Comparison of ENCODE assay signal across 23 cellular contexts in the genomic region with DNA sequence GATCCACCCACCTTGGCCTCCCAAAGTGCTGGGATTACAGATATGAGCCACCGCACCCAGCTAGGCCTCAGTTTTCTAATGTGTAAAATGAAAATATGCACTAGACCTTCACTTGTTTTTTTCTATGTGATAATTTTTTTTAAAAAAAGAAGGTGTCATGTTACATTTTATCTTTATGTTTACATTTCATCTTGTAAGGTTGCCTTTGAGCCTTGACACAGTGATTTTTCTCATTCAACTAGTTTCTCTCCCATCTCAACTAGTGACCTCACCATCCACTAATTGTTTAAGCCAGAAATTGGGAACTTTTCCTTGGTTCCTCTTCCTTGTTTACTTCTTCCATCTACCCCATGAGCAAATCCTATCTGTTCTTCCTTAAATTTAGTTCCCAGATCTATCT. TPM values are rescaled to one million over a fixed set of nuclear protein-coding genes. Genes with fewer than 3 reads are reported as not detected.
DNase-seq lines count a peak whose midpoint lies in the region; ATAC-seq, FAIRE-seq and TF ChIP-seq lines count a peak whose summit lies in the region.
"Had no signal": no experiment of that assay in that cellular context is flagged by ENCODE, and none has a peak within 500 bp of the region (broad histone marks: within the 10 kb centered on the region; RNA-seq: fewer than 3 reads in every experiment).

No MANE protein-coding gene starts in this region.

- no peak overlapping the region for H3K4me3 Mint-ChIP-seq in astrocyte (ENCODE audit: unreplicated experiment)
- H3K4me3 Mint-ChIP-seq in immature natural killer cell: no peak overlapping the region
- H3K4me3 Mint-ChIP-seq: activated naive CD4-positive, alpha-beta T cell treated with anti-CD3 and anti-CD28 coated beads for 36 hours; nephron; stimulated activated naive CD8-positive, alpha-beta T cell treated with anti-CD3 and anti-CD28 coated beads, Interleukin-15, amount 100 ng/mL, for 72 hours had no signal

- peaks cover 5% of the 10 kb centered on the region for H3K9me1 ChIP-seq in IMR-90 (ENCODE audit: insufficient read depth, low read length)

- H3K56ac ChIP-seq in IMR-90 (ENCODE audit: extremely low read depth, insufficient read depth, low read length): no peak overlapping the region

- no peak overlapping the region for H2AK9ac ChIP-seq in IMR-90 (replicated peaks; ENCODE audit: low read depth, low read length, poor library complexity)

- no peak overlapping the region for H4K91ac ChIP-seq in IMR-90 (ENCODE audit: insufficient read depth, low read depth, low read length)

- peak overlapping the region; percentile 54; the same call in 1 of the 2 replicates for H3K4ac ChIP-seq in IMR-90 (ENCODE audit: low read depth, low read length)

- intact Hi-C loops in IMR-90 (cut with micrococcal nuclease): no loop called here
- intact Hi-C loops in heart right ventricle (cut with DNase I): no loop called here

- H3K79me2 ChIP-seq in astrocyte (ENCODE audit: insufficient read depth, low read length): no peaks in the 10 kb centered on the region

- H3K27me3 ChIP-seq in IMR-90 (ENCODE audit: control insufficient read depth, insufficient read depth, low read length) (no peaks in the 10 kb centered on the region), astrocyte (ENCODE audit: insufficient read depth, low read length) (no peaks in the 10 kb centered on the region), heart right ventricle (no peaks in the 10 kb centered on the region)
- H3K27me3 ChIP-seq: BLaER1 treated with 17β-estradiol and CSF1 and Interleukin-3, amounts not matched to agents 10 nM and 100 nM; colonic mucosa; transverse colon had no signal

- no peak for TF ChIP-seq POLR2A in IMR-90 (IDR thresholded peaks at IDR 0.05; ENCODE audit: low read depth, low read length)

- dilution Hi-C loops in IMR-90 (cut with HindIII; ENCODE audit: low sequenced_read_pairs, unreplicated experiment): no loop called here

- no CpG with 5 or more reads among the region's 1 CpG for WGBS in IMR-90 (ENCODE audit: extremely low coverage in 2 of 2, insufficient read length in 1 of 2), 2 experiments
- 87 to 98% methylated on average over 1 of the region's 1 CpG for WGBS in heart right ventricle, 2 donors

- peak overlapping the region; percentile 55 for H3K14ac ChIP-seq in IMR-90 (replicated peaks; ENCODE audit: low read depth, low read length)

- H4K20me1 ChIP-seq in IMR-90 (ENCODE audit: insufficient read depth, low read length) (no peaks in the 10 kb centered on the region), astrocyte (ENCODE audit: insufficient read depth, low read length) (no peaks in the 10 kb centered on the region)
- H4K20me1 ChIP-seq: BLaER1 treated with 17β-estradiol and CSF1 and Interleukin-3, amounts not matched to agents 10 nM and 100 nM had no signal

- no peak overlapping the region for H3K9ac ChIP-seq in IMR-90 (ENCODE audit: low read depth, low read length)
- no peak overlapping the region for H3K9ac ChIP-seq in astrocyte (ENCODE audit: low read length)
- H3K9ac ChIP-seq: BLaER1 treated with 17β-estradiol and CSF1 and Interleukin-3, amounts not matched to agents 10 nM and 100 nM had no signal

- no peaks in the 10 kb centered on the region; the same call in 1 of the 2 replicates for H3K4me1 ChIP-seq in IMR-90 (ENCODE audit: control insufficient read depth, insufficient read depth, low read length)
- peaks cover 13% of the 10 kb centered on the region for H3K4me1 ChIP-seq in astrocyte (ENCODE audit: insufficient read depth, low read length)
- no peaks in the 10 kb centered on the region for H3K4me1 ChIP-seq in heart right ventricle
- H3K4me1 ChIP-seq: colonic mucosa had no signal

- no peak overlapping the region for H2AK5ac ChIP-seq in IMR-90 (ENCODE audit: low read depth, low read length)

- no peak for FAIRE-seq in astrocyte (lab: Jason Lieb, UNC)
- FAIRE-seq: D721Med, H54, HTR-8/SVneo had no signal

- peak overlapping the region; percentile 39; the same call in 1 of the 2 replicates for H4K5ac ChIP-seq in IMR-90 (ENCODE audit: low read depth, low read length)

- TF ChIP-seq RAD21 in IMR-90 (IDR thresholded peaks at IDR 0.05; ENCODE audit: low read length): no peak

- in situ Hi-C loops in IMR-90 (cut with MboI; ENCODE audit: low sequenced_read_pairs): no loop called here

- POLR2A ChIA-PET in IMR-90 (lab: Charles Lee; ENCODE audit: unreplicated experiment): no interaction called here

- H3K27ac Mint-ChIP-seq in astrocyte (ENCODE audit: unreplicated experiment) (no peak overlapping the region), immature natural killer cell (no peak overlapping the region)
- H3K27ac Mint-ChIP-seq: activated naive CD4-positive, alpha-beta T cell treated with anti-CD3 and anti-CD28 coated beads for 36 hours; nephron; stimulated activated naive CD8-positive, alpha-beta T cell treated with anti-CD3 and anti-CD28 coated beads, Interleukin-15, amount 100 ng/mL, for 72 hours had no signal

- H2BK15ac ChIP-seq in IMR-90 (ENCODE audit: low read depth, low read length): peak overlapping the region; percentile 28; the same call in 1 of the 3 replicates

- H3K27ac ChIP-seq in IMR-90 (ENCODE audit: insufficient read depth, low read length): peak overlapping the region; percentile 56; the same call in 1 of the 2 replicates
- H3K27ac ChIP-seq in astrocyte (ENCODE audit: low read depth, low read length): peak overlapping the region; percentile 22
- no peak overlapping the region for H3K27ac ChIP-seq in heart right ventricle
- H3K27ac ChIP-seq: BLaER1 treated with 17β-estradiol and CSF1 and Interleukin-3, amounts not matched to agents 10 nM and 100 nM; colonic mucosa; transverse colon had no signal

- no peaks in the 10 kb centered on the region for H3K36me3 ChIP-seq in IMR-90 (ENCODE audit: control insufficient read depth, insufficient read depth, low read length)
- no peaks in the 10 kb centered on the region for H3K36me3 ChIP-seq in astrocyte (ENCODE audit: insufficient read depth, low read length)
- H3K36me3 ChIP-seq in heart right ventricle: no peaks in the 10 kb centered on the region
- H3K36me3 ChIP-seq: BLaER1 treated with 17β-estradiol and CSF1 and Interleukin-3, amounts not matched to agents 10 nM and 100 nM; colonic mucosa; transverse colon had no signal

- no peaks in the 10 kb centered on the region for H3K36me3 Mint-ChIP-seq in astrocyte (ENCODE audit: low read depth, unreplicated experiment)
- H3K36me3 Mint-ChIP-seq in immature natural killer cell: no peaks in the 10 kb centered on the region

- no peak overlapping the region for H3K4me2 ChIP-seq in IMR-90 (ENCODE audit: low read depth, low read length)
- H3K4me2 ChIP-seq in astrocyte (ENCODE audit: low read length): peak overlapping the region; percentile 57
- H3K4me2 ChIP-seq: BLaER1 treated with 17β-estradiol and CSF1 and Interleukin-3, amounts not matched to agents 10 nM and 100 nM had no signal

- no TSS peak for BruUV-seq in IMR-90 (replicated peaks; lab: Mats Ljungman, UMichigan)

- H3K27me3 Mint-ChIP-seq in astrocyte (ENCODE audit: low read depth, unreplicated experiment) (no peaks in the 10 kb centered on the region), immature natural killer cell (ENCODE audit: low read depth in 3 of 3) (peaks cover 0 to 7% (median 3%) of the 10 kb centered on the region in 3 donors)
- H3K27me3 Mint-ChIP-seq: stimulated activated naive CD8-positive, alpha-beta T cell treated with anti-CD3 and anti-CD28 coated beads, Interleukin-15, amount 100 ng/mL, for 72 hours had no signal

- H4K8ac ChIP-seq in IMR-90 (ENCODE audit: low read depth in 2 of 2, low read length in 2 of 2): peak overlapping the region in 1 of 2 experiments; percentile 45; a peak in 2 of 4 replicates

- peak overlapping the region; percentile 61; the same call in 1 of the 2 replicates for H2BK20ac ChIP-seq in IMR-90 (ENCODE audit: low read depth, low read length)

- CTCF ChIA-PET in IMR-90 (lab: Yijun Ruan, JAX): no interaction called here

- ATAC-seq in IMR-90 (ENCODE audit: low read depth) (peak; percentile 50), heart right ventricle (no peak)
- ATAC-seq: left cardiac atrium; stimulated activated naive CD8-positive, alpha-beta T cell treated with anti-CD3 and anti-CD28 coated beads, Interleukin-15, amount 100 ng/mL, for 72 hours had no signal

- H3K23ac ChIP-seq in IMR-90 (ENCODE audit: low read depth, low read length): peak overlapping the region; percentile 24; the same call in 1 of the 2 replicates

- no peak for TF ChIP-seq CTCF in IMR-90 (conservative IDR thresholded peaks at IDR 0.05; ENCODE audit: low read depth, low read length)
- no peak for TF ChIP-seq CTCF in astrocyte (IDR thresholded peaks at IDR 0.05; ENCODE audit: insufficient read depth, low read depth, low read length)
- no peak for TF ChIP-seq CTCF in heart right ventricle (IDR thresholded peaks at IDR 0.05)

- peak overlapping the region; percentile 36; the same call in 1 of the 2 replicates for H3K18ac ChIP-seq in IMR-90 (ENCODE audit: low read depth, low read length)

- no peak overlapping the region for H3K4me3 ChIP-seq in IMR-90 (ENCODE audit: insufficient read depth, low read depth, low read length)
- no peak overlapping the region for H3K4me3 ChIP-seq in astrocyte (ENCODE audit: insufficient read depth, low read depth, low read length)
- H3K4me3 ChIP-seq in heart right ventricle: no peak overlapping the region
- H3K4me3 ChIP-seq: BLaER1 treated with 17β-estradiol and CSF1 and Interleukin-3, amounts not matched to agents 10 nM and 100 nM; colonic mucosa; transverse colon had no signal

- no peaks in the 10 kb centered on the region for H3K9me3 Mint-ChIP-seq in astrocyte (ENCODE audit: unreplicated experiment)
- no peaks in the 10 kb centered on the region for H3K9me3 Mint-ChIP-seq in immature natural killer cell
- H3K9me3 Mint-ChIP-seq: activated naive CD4-positive, alpha-beta T cell treated with anti-CD3 and anti-CD28 coated beads for 36 hours had no signal

- H2AFZ ChIP-seq in IMR-90 (replicated peaks; ENCODE audit: low read length, poor library complexity): no peak overlapping the region
- H2AFZ ChIP-seq in astrocyte (ENCODE audit: low read depth, low read length): no peak overlapping the region

- no peaks in the 10 kb centered on the region for H3K79me1 ChIP-seq in IMR-90 (ENCODE audit: low read depth in 1 of 2, low read length in 2 of 2)

- DNase-seq in ELR (ENCODE audit: low read depth) (peak; percentile 17), IMR-90 (peak; percentile 52), astrocyte (ENCODE audit: low read depth) (peak; percentile 38), iris pigment epithelial cell (ENCODE audit: low read depth) (peak; percentile 59), heart right ventricle (no peak), NCI-H69 (lab: John Stamatoyannopoulos, UW) (no peak), immature natural killer cell (no peak)
- DNase-seq: activated naive CD4-positive, alpha-beta T cell treated with anti-CD3 and anti-CD28 coated beads for 36 hours; activated T-cell treated with anti-CD3 and anti-CD28 coated beads for 4 hours; colonic mucosa; GDM1; left cardiac atrium; NCI-H1417 treated with DMSO at 0.1 percent for 48 hours; NCI-H526 treated with DMSO at 0.1 percent for 48 hours; stimulated activated naive CD8-positive, alpha-beta T cell treated with anti-CD3 and anti-CD28 coated beads, Interleukin-15, amount 100 ng/mL, for 72 hours; T1000; transverse colon had no signal

- H3K4me1 Mint-ChIP-seq in astrocyte (ENCODE audit: low read depth, unreplicated experiment): peaks cover 11% of the 10 kb centered on the region
- no peaks in the 10 kb centered on the region for H3K4me1 Mint-ChIP-seq in immature natural killer cell
- H3K4me1 Mint-ChIP-seq: nephron had no signal

- H2BK120ac ChIP-seq in IMR-90 (ENCODE audit: low read depth, low read length): peak overlapping the region; percentile 77

- no peaks in the 10 kb centered on the region; the same call in 1 of the 2 replicates for H3K9me3 ChIP-seq in IMR-90 (ENCODE audit: control insufficient read depth, insufficient read depth, low read length)
- H3K9me3 ChIP-seq in astrocyte (ENCODE audit: insufficient read depth, low read depth, low read length): no peaks in the 10 kb centered on the region
- H3K9me3 ChIP-seq in heart right ventricle: no peaks in the 10 kb centered on the region
- H3K9me3 ChIP-seq: colonic mucosa, transverse colon had no signal

- peak overlapping the region; percentile 67 for H2BK5ac ChIP-seq in IMR-90 (ENCODE audit: low read depth, low read length, poor library complexity, severe bottlenecking)

RNA-seq across cellular contexts. Expression of a gene that starts 21.5 kb away (rescaled TPM):
- total RNA-seq in IMR-90 (2012; rRNA removed): not detected in 2 replicates
- not detected in 2 replicates for polyA plus RNA-seq in IMR-90 (2012; rRNA removed)
- not detected in 2 replicates for polyA plus RNA-seq in IMR-90 (2012; cell fraction: cytosol; rRNA removed)
- 0.11 TPM in 1 of 2 replicates, not detected in the other for polyA plus RNA-seq in IMR-90 (2012; cell fraction: nucleus; rRNA removed; ENCODE audit: low replicate concordance)
- 0.10 TPM in 1 of 2 replicates, not detected in the other for total RNA-seq in astrocyte
- total RNA-seq in heart right ventricle: under 1 TPM in 5 of 10 donors, not detected in 5; 0.23 to 0.67 (median 0.44) TPM
- polyA plus RNA-seq in heart right ventricle: under 1 TPM in 1 of 2 donors, not detected in 1; 0.01 TPM
- polyA plus RNA-seq in immature natural killer cell: not detected
- total RNA-seq: activated naive CD4-positive, alpha-beta T cell treated with anti-CD3 and anti-CD28 coated beads for 36 hours; LHCN-M2 had no signal

Comparison
In these comparisons a context has a peak if more than half of its experiments do, and no peak if none do; other contexts are left out.
1. DNase-seq: peak in ELR (single experiment), IMR-90 (single experiment), astrocyte (single experiment) and iris pigment epithelial cell (single experiment); none in heart right ventricle (0 of 2), NCI-H69 (single experiment) and immature natural killer cell (0 of 3).
2. H3K27ac ChIP-seq: peak in IMR-90 (single experiment) and astrocyte (single experiment); none in heart right ventricle (0 of 10).